Comparison of ENCODE assay signal across 1 cellular context in genomic region chr11:66842896-66843775, GRCh38.
TF ChIP-seq lines count a peak whose summit lies in the region.

RCE1 (plus strand) TSS chr11:66843441; CDS start chr11:66843456, 15 bp downstream.

TF ChIP-seq in HEK293, 187 proteins besides CTCF, POLR2A, EP300 and RAD21 (continued from another document):
- TF ChIP-seq ZNF362 (tag by site-specific recombination; IDR thresholded peaks at IDR 0.05), result no peak
- 0 out of 2 replicates have a peak, but pooled peaks have one; percentile 17 for TF ChIP-seq ZNF223 (tag by site-specific recombination; IDR thresholded peaks at IDR 0.05)
- TF ChIP-seq ZNF654 (tag by site-specific recombination; IDR thresholded peaks at IDR 0.05; ENCODE audit: low read depth), result no peak
- TF ChIP-seq BCL11A (tag by site-specific recombination; IDR thresholded peaks at IDR 0.05; ENCODE audit: low read depth), result no peak
- peak; percentile 32 for TF ChIP-seq KLF1 (tag by site-specific recombination; IDR thresholded peaks at IDR 0.05)
- no peak for TF ChIP-seq ZNF670 (tag by site-specific recombination; IDR thresholded peaks at IDR 0.05; ENCODE audit: low read depth)
- peak; percentile 82; the same call in 1 of the 2 replicates for TF ChIP-seq ZNF324 (tag by site-specific recombination; IDR thresholded peaks at IDR 0.05)
- no peak for TF ChIP-seq ZNF366 (tag by site-specific recombination; conservative IDR thresholded peaks at IDR 0.05)
- TF ChIP-seq PRDM10 (tag by site-specific recombination; IDR thresholded peaks at IDR 0.05), result no peak
- TF ChIP-seq ZNF155 (tag by site-specific recombination; IDR thresholded peaks at IDR 0.05), result no peak
- 0 out of 2 replicates have a peak, but pooled peaks have one; percentile 31 for TF ChIP-seq ZNF600 (tag by site-specific recombination; IDR thresholded peaks at IDR 0.05)
- no peak for TF ChIP-seq OVOL3 (tag by site-specific recombination; IDR thresholded peaks at IDR 0.05)
- TF ChIP-seq ZNF843 (tag by site-specific recombination; IDR thresholded peaks at IDR 0.05), result no peak
- TF ChIP-seq KLF7 (tag by site-specific recombination; IDR thresholded peaks at IDR 0.05; ENCODE audit: borderline replicate concordance), result no peak
- no peak for TF ChIP-seq ZNF639 (tag by site-specific recombination; IDR thresholded peaks at IDR 0.05)
- peak; percentile 91 for TF ChIP-seq ZNF629 (tag by site-specific recombination; IDR thresholded peaks at IDR 0.05)
- TF ChIP-seq ZNF660 (tag by site-specific recombination; IDR thresholded peaks at IDR 0.05), result peak; percentile 62; the same call in 1 of the 2 replicates
- TF ChIP-seq ZNF335 (tag by site-specific recombination; conservative IDR thresholded peaks at IDR 0.05), result peak; percentile 77
- no peak for TF ChIP-seq HOXD13 (CRISPR knock-in tag; IDR thresholded peaks at IDR 0.05; ENCODE audit: borderline replicate concordance)
- no peak for TF ChIP-seq IKZF3 (tag by site-specific recombination; IDR thresholded peaks at IDR 0.05)
- peak; percentile 66; the same call in 1 of the 2 replicates for TF ChIP-seq ZSCAN30 (tag by site-specific recombination; IDR thresholded peaks at IDR 0.05)
- no peak for TF ChIP-seq TCF7L2 (IDR thresholded peaks at IDR 0.05; ENCODE audit: borderline replicate concordance, low read depth, low read length)
- TF ChIP-seq ZNF792 (tag by site-specific recombination; IDR thresholded peaks at IDR 0.05), result no peak
- TF ChIP-seq ZNF645 (tag by site-specific recombination; IDR thresholded peaks at IDR 0.05), result no peak
- peak; percentile 85 for TF ChIP-seq ZBTB20 (tag by site-specific recombination; IDR thresholded peaks at IDR 0.05)
- peak; percentile 84 for TF ChIP-seq GLIS1 (tag by site-specific recombination; IDR thresholded peaks at IDR 0.05)
- TF ChIP-seq PRDM2 (tag by site-specific recombination; IDR thresholded peaks at IDR 0.05; ENCODE audit: borderline replicate concordance), result no peak
- TF ChIP-seq ZBTB8A (tag by site-specific recombination; IDR thresholded peaks at IDR 0.05), result peak; percentile 77; the same call in 1 of the 2 replicates
- peak; percentile 39; the same call in 1 of the 2 replicates for TF ChIP-seq ZNF76 (tag by site-specific recombination; IDR thresholded peaks at IDR 0.05; ENCODE audit: borderline replicate concordance, low read depth)
- TF ChIP-seq ZBTB21 (tag by site-specific recombination; IDR thresholded peaks at IDR 0.05), result peak; percentile 59; the same call in 1 of the 2 replicates
